Comparison of ENCODE assay signal across 19 cellular contexts in the genomic region with DNA sequence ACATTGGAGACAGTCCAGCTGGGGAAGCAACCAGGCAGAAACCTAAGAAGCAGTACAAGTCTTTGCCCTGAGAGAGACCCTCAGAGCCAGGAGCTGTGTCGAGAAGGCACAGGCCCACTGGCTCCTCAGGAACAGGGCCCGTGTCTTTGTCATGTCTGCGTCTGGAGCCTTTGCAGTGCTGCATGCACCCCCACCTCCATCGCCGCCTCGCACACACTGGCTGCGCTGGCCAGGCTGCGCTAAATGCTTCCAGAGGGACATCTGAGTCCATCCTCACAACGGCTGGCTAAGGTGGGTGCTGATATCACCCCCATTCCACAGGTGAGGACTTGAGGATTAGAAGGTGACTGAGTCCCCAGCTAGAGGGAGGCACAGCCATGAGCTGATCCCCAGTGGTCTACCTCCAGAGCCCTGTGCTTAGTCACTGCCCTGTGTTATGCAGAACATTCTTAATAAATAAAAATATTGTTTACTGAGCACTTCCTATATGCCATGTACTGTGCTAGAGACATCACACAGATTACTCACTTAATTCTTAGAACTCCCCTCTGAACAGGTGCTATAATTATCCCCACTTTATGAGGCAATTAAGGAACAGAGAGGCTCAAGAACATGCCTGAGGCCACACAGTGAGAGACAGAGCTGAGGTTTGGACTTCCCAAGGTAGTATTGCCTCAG. TPM values are rescaled to one million over a fixed set of nuclear protein-coding genes. Genes with fewer than 3 reads are reported as not detected.
DNase-seq lines count a peak whose midpoint lies in the region; ATAC-seq and TF ChIP-seq lines count a peak whose summit lies in the region.
"Had no signal": no experiment of that assay in that cellular context is flagged by ENCODE, and none has a peak within 500 bp of the region (broad histone marks: within the 10 kb centered on the region; RNA-seq: fewer than 3 reads in every experiment).

No MANE protein-coding gene starts in this region.

- no peak overlapping the region for H3K27ac ChIP-seq in OCI-LY7 (ENCODE audit: low read depth, low read length, poor library complexity, severe bottlenecking)
- H3K27ac ChIP-seq: RWPE1 had no signal

- intact Hi-C loops in natural killer cell (cut with micrococcal nuclease) (no loop called here), OCI-LY7 (cut with micrococcal nuclease; ENCODE audit: unreplicated experiment) (no loop called here)
- intact Hi-C loops in activated CD8-positive, alpha-beta T cell treated with anti-CD3 and anti-CD28 coated beads for 36 hours (cut with micrococcal nuclease), result no loop called here

- POLR2A ChIA-PET in activated CD8-positive, alpha-beta T cell treated with anti-CD3 and anti-CD28 coated beads for 36 hours (lab: Charles Lee), result interaction anchor here (1.0 kb wide), 1 partner anchor 12 kb away, joined by 3 read pairs; no protein-coding TSS in a partner anchor
- POLR2A ChIA-PET in OCI-LY7 (lab: Charles Lee), result interaction anchor here (1.1 to 1.4 kb wide), 2 partner anchors 16 to 28 kb away, joined by 3 to 6 read pairs; no protein-coding TSS in a partner anchor

- H3K27me3 Mint-ChIP-seq in natural killer cell treated with Interleukin-12 subunit alpha and Interleukin-12 subunit beta and Interleukin-15 and Interleukin-18, amount 100 ng/mL, for 72 hours, result no peaks in the 10 kb centered on the region
- no peaks in the 10 kb centered on the region for H3K27me3 Mint-ChIP-seq in natural killer cell (ENCODE audit: low read depth in 2 of 2)
- no peaks in the 10 kb centered on the region for H3K27me3 Mint-ChIP-seq in activated CD8-positive, alpha-beta T cell treated with anti-CD3 and anti-CD28 coated beads for 36 hours

- H3K36me3 ChIP-seq in OCI-LY7 (ENCODE audit: insufficient read depth, low read length), result no peaks in the 10 kb centered on the region

- DNase-seq in natural killer cell treated with Interleukin-12 subunit alpha and Interleukin-12 subunit beta and Interleukin-15 and Interleukin-18, amount 100 ng/mL, for 72 hours (ENCODE audit: low spot score), result no peak
- DNase-seq in natural killer cell, result no peak
- DNase-seq in activated CD8-positive, alpha-beta T cell treated with anti-CD3 and anti-CD28 coated beads for 36 hours, result no peak
- peak; percentile 69 for DNase-seq in mesenteric fat pad (ENCODE audit: low spot score)
- no peak for DNase-seq in OCI-LY7 (ENCODE audit: low spot score)
- DNase-seq in effector CD4-positive, alpha-beta T cell, result no peak
- no peak for DNase-seq in occipital lobe (lab: John Stamatoyannopoulos, UW)
- DNase-seq: COR-L47, H7, NCI-H1105 treated with DMSO at 0.1 percent for 48 hours, NCI-H1694 treated with DMSO at 0.1 percent for 48 hours, NCI-H2107, NCI-H226, NCI-H524 treated with DMSO at 0.1 percent for 48 hours, PC-3 had no signal

- H3K4me3 ChIP-seq in OCI-LY7 (ENCODE audit: low read depth, low read length, poor library complexity, severe bottlenecking), result no peak overlapping the region

- no peak overlapping the region for H3K4me2 ChIP-seq in OCI-LY7 (ENCODE audit: low read length)

- no peaks in the 10 kb centered on the region for H3K4me1 ChIP-seq in OCI-LY7 (ENCODE audit: insufficient read depth, low read length, poor library complexity, severe bottlenecking)

- TF ChIP-seq CTCF in natural killer cell (IDR thresholded peaks at IDR 0.05) (no peak), OCI-LY7 (conservative IDR thresholded peaks at IDR 0.05; ENCODE audit: low read length) (no peak)
- TF ChIP-seq CTCF in activated CD8-positive, alpha-beta T cell treated with anti-CD3 and anti-CD28 coated beads for 36 hours (IDR thresholded peaks at IDR 0.05), result no peak

- ATAC-seq in natural killer cell treated with Interleukin-12 subunit alpha and Interleukin-12 subunit beta and Interleukin-15 and Interleukin-18, amount 100 ng/mL, for 72 hours, result peak; percentile 18 to 26
- ATAC-seq in natural killer cell, result no peak
- ATAC-seq in activated CD8-positive, alpha-beta T cell treated with anti-CD3 and anti-CD28 coated beads for 36 hours, result peak; percentile 70
- ATAC-seq: PC-3 had no signal

- H4K20me1 ChIP-seq in OCI-LY7 (ENCODE audit: insufficient read depth, low read length), result no peaks in the 10 kb centered on the region

- CTCF ChIA-PET in activated CD8-positive, alpha-beta T cell treated with anti-CD3 and anti-CD28 coated beads for 36 hours (lab: Charles Lee), result no interaction called here
- CTCF ChIA-PET in OCI-LY7 (lab: Charles Lee; ENCODE audit: unreplicated experiment), result no interaction called here

- H3K9me3 Mint-ChIP-seq in natural killer cell treated with Interleukin-12 subunit alpha and Interleukin-12 subunit beta and Interleukin-15 and Interleukin-18, amount 100 ng/mL, for 72 hours, result no peaks in the 10 kb centered on the region
- H3K9me3 Mint-ChIP-seq in natural killer cell, result no peaks in the 10 kb centered on the region
- H3K9me3 Mint-ChIP-seq in activated CD8-positive, alpha-beta T cell treated with anti-CD3 and anti-CD28 coated beads for 36 hours, result no peaks in the 10 kb centered on the region

- no peaks in the 10 kb centered on the region for H3K79me2 ChIP-seq in OCI-LY7 (ENCODE audit: insufficient read depth, low read depth, low read length)

- no peak overlapping the region for H2AFZ ChIP-seq in OCI-LY7 (ENCODE audit: low read length)

- no peak overlapping the region for H3K27ac Mint-ChIP-seq in natural killer cell treated with Interleukin-12 subunit alpha and Interleukin-12 subunit beta and Interleukin-15 and Interleukin-18, amount 100 ng/mL, for 72 hours
- no peak overlapping the region for H3K27ac Mint-ChIP-seq in natural killer cell
- H3K27ac Mint-ChIP-seq in activated CD8-positive, alpha-beta T cell treated with anti-CD3 and anti-CD28 coated beads for 36 hours, result no peak overlapping the region

- BruUV-seq in OCI-LY7 (replicated peaks; lab: Mats Ljungman, UMichigan), result no TSS peak

- no peaks in the 10 kb centered on the region for H3K4me1 Mint-ChIP-seq in natural killer cell treated with Interleukin-12 subunit alpha and Interleukin-12 subunit beta and Interleukin-15 and Interleukin-18, amount 100 ng/mL, for 72 hours (ENCODE audit: low read depth in 2 of 2)
- H3K4me1 Mint-ChIP-seq in natural killer cell, result no peaks in the 10 kb centered on the region
- H3K4me1 Mint-ChIP-seq in activated CD8-positive, alpha-beta T cell treated with anti-CD3 and anti-CD28 coated beads for 36 hours (ENCODE audit: low read depth), result peaks cover 2% of the 10 kb centered on the region

- no peaks in the 10 kb centered on the region for H3K9me2 ChIP-seq in OCI-LY7 (ENCODE audit: insufficient read depth, low read length)

- no peaks in the 10 kb centered on the region for H3K36me3 Mint-ChIP-seq in natural killer cell treated with Interleukin-12 subunit alpha and Interleukin-12 subunit beta and Interleukin-15 and Interleukin-18, amount 100 ng/mL, for 72 hours
- no peaks in the 10 kb centered on the region for H3K36me3 Mint-ChIP-seq in natural killer cell
- H3K36me3 Mint-ChIP-seq in activated CD8-positive, alpha-beta T cell treated with anti-CD3 and anti-CD28 coated beads for 36 hours (ENCODE audit: low read depth), result no peaks in the 10 kb centered on the region

- H3K9me3 ChIP-seq in OCI-LY7 (ENCODE audit: low read length), result no peaks in the 10 kb centered on the region

- H3K4me3 Mint-ChIP-seq in natural killer cell treated with Interleukin-12 subunit alpha and Interleukin-12 subunit beta and Interleukin-15 and Interleukin-18, amount 100 ng/mL, for 72 hours, result no peak overlapping the region
- H3K4me3 Mint-ChIP-seq in natural killer cell, result no peak overlapping the region
- H3K4me3 Mint-ChIP-seq in activated CD8-positive, alpha-beta T cell treated with anti-CD3 and anti-CD28 coated beads for 36 hours, result no peak overlapping the region

RNA-seq across cellular contexts. Expression of a gene that starts 27.6 kb away (rescaled TPM):
- total RNA-seq in natural killer cell treated with Interleukin-12 subunit alpha and Interleukin-12 subunit beta and Interleukin-15 and Interleukin-18, amount 100 ng/mL, for 72 hours, result 1 to 10 TPM; 1.0 to 1.9 TPM
- 1 to 10 TPM in 2 of 3 donors, under 1 TPM in 1; 0.57 to 2.2 (median 1.0) TPM for total RNA-seq in natural killer cell
- total RNA-seq in activated CD8-positive, alpha-beta T cell treated with anti-CD3 and anti-CD28 coated beads for 36 hours, result under 1 TPM; 0.20 to 0.40 TPM
- total RNA-seq in mesenteric fat pad, result 2.2 TPM
- 5.2 and 7.8 TPM in 2 replicates for total RNA-seq in OCI-LY7 (2014; rRNA removed; shearing (Covaris generic))
- total RNA-seq in OCI-LY7 (2022), result 6.7 and 7.0 TPM in 2 replicates
- total RNA-seq in occipital lobe, result 0.16 TPM
- total RNA-seq: Daoy, H7, HT-29, MCF 10A had no signal

Comparison
In these comparisons a context has a peak if more than half of its experiments do, and no peak if none do; other contexts are left out.
1. ATAC-seq: peak in natural killer cell treated with Interleukin-12 subunit alpha and Interleukin-12 subunit beta and Interleukin-15 and Interleukin-18, amount 100 ng/mL, for 72 hours (2 of 2) and activated CD8-positive, alpha-beta T cell treated with anti-CD3 and anti-CD28 coated beads for 36 hours (single experiment); none in natural killer cell (0 of 3).